ENCODE assay signal across 29 cellular contexts in the genomic region with DNA sequence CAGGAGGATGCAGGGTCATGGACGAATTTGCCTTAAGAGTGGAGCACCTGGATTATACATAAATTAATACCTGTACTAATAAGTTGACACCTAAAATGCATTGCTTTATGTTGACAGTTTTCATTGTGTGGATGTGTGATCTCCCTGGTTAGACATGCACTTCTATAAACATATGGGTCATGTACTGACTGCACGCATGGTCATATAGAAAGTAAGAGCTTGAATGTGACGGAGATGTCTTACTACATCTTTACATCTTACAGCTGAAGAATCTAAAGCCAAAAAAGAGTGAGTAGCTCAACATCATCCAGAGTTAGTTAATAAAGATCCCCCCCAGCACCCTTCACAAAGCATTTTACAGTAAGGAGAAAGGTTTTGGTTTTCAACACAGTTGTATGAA.
"Had no signal": no experiment of that assay in that cellular context is flagged by ENCODE, and none has a peak within 500 bp of the region (broad histone marks: within the 10 kb centered on the region; RNA-seq: fewer than 3 reads in every experiment).

No MANE protein-coding gene starts in this region.

- DNase-seq: activated CD4-positive, alpha-beta T cell treated with anti-CD3 and anti-CD28 coated beads for 48 hours; activated CD4-positive, alpha-beta T cell treated with anti-CD3 and anti-CD28 coated beads, Interleukin-2, amount 50 U/mL, for 48 hours; activated CD8-positive, alpha-beta memory T cell treated with anti-CD3 and anti-CD28 coated beads, Interleukin-2, amount 10 ng/mL, durations not matched to agents 7 days and 5 days; activated effector memory CD4-positive, alpha-beta T cell treated with Interleukin-2 at 50 U/mL for 16 hours; activated naive CD4-positive, alpha-beta T cell; amygdala; MG63; NCI-H1092 treated with DMSO at 0.1 percent for 48 hours; NCI-H1417 treated with DMSO at 0.1 percent for 48 hours; NCI-H1694; NCI-H2029; NCI-H2107; NCI-H2171 treated with DMSO at 0.1 percent for 48 hours; NCI-H226; NCI-H510A; NCI-H526 treated with DMSO at 0.1 percent for 48 hours; OCI-M1; RPMI8226; SW 1271 had no signal

- H3K9me3 ChIP-seq: MG63 had no signal

- H3K9me3 Mint-ChIP-seq: central memory CD8-positive, alpha-beta T cell; T-helper 1 cell treated with Interleukin-12 subunit alpha and Interleukin-12 subunit beta and Interleukin-4 antibody, amounts not matched to agents 30 μg/mL and 1 μg/mL, for 36 hours had no signal

- H3K4me3 Mint-ChIP-seq: activated CD8-positive, alpha-beta memory T cell treated with anti-CD3 and anti-CD28 coated beads, Interleukin-2, amount 10 ng/mL, durations not matched to agents 7 days and 5 days; activated naive CD8-positive, alpha-beta T cell; central memory CD8-positive, alpha-beta T cell; T-helper 1 cell treated with Interleukin-12 subunit alpha and Interleukin-12 subunit beta and Interleukin-4 antibody, amounts not matched to agents 30 μg/mL and 1 μg/mL, for 36 hours had no signal

- H3K9ac ChIP-seq: KMS-11 had no signal

- H3K27me3 Mint-ChIP-seq: activated naive CD8-positive, alpha-beta T cell had no signal

- H3K4me1 Mint-ChIP-seq: activated CD8-positive, alpha-beta memory T cell treated with anti-CD3 and anti-CD28 coated beads, Interleukin-2, amount 10 ng/mL, durations not matched to agents 7 days and 5 days; central memory CD8-positive, alpha-beta T cell had no signal

- H3K27me3 ChIP-seq: MG63 had no signal

- H3K36me3 ChIP-seq: MG63 had no signal

- H3K36me3 Mint-ChIP-seq: activated CD8-positive, alpha-beta memory T cell treated with anti-CD3 and anti-CD28 coated beads, Interleukin-2, amount 10 ng/mL, durations not matched to agents 7 days and 5 days; activated naive CD8-positive, alpha-beta T cell; brain had no signal

- H3K27ac ChIP-seq: KMS-11 had no signal

- H3K4me2 ChIP-seq: KMS-11 had no signal

- ATAC-seq: activated CD4-positive, CD25-positive, alpha-beta regulatory T cell treated with anti-CD3 and anti-CD28 coated beads, Interleukin-2, amount 50 U/mL, for 24 hours; activated CD8-positive, alpha-beta memory T cell treated with anti-CD3 and anti-CD28 coated beads, Interleukin-2, amount 10 ng/mL, durations not matched to agents 7 days and 5 days; Panc1; Right ventricle myocardium inferior; SK-N-SH treated with all-trans-retinoic acid at 6 μM for 48 hours had no signal

- FAIRE-seq: astrocyte had no signal

- H3K27ac Mint-ChIP-seq: activated CD8-positive, alpha-beta memory T cell treated with anti-CD3 and anti-CD28 coated beads, Interleukin-2, amount 10 ng/mL, durations not matched to agents 7 days and 5 days; activated naive CD8-positive, alpha-beta T cell; T-helper 1 cell treated with Interleukin-12 subunit alpha and Interleukin-12 subunit beta and Interleukin-4 antibody, amounts not matched to agents 30 μg/mL and 1 μg/mL, for 36 hours had no signal

- H3K4me3 ChIP-seq: MG63 had no signal
